Comparison of ENCODE assay signal across 1 cellular context in genomic region chr12:96399919-96400630, GRCh38.
TF ChIP-seq lines count a peak whose summit lies in the region.

Gene CDK17 (minus strand): TSS chr12:96400439. CDS start chr12:96334836, 65,603 bp downstream.

TF ChIP-seq in SK-N-SH, 30 proteins besides CTCF, POLR2A, EP300 and RAD21 (continued from another document):
- TF ChIP-seq MAX (IDR thresholded peaks at IDR 0.05; ENCODE audit: low read depth) (no peak), REST (IDR thresholded peaks at IDR 0.05; ENCODE audit: low read depth, low read length) (no peak)
